In the genomic region with DNA sequence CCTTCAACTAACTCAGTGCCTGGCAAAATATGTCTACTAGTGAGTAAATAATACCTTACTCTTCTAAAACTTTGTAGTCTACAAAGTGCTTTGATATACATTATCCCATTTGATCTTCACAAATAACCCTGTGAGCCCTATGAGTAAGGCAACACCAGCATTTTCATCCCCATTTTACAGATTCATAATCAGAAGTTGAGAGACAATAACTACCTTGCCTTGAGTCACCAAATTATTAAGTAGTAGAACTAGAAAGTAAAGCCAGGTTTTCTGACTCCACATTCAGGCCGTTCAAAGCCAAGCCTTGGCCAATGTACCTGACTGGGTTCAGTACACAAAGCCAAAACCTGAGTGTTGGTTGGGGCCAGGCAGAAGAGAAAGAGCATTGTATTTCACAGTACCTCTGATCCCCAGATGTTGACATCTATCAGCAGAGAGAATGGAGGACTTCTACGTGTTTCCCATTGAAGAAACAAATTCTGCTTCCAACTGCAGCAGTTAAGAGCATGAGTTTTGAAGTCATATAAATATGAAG, we compare ENCODE assay signal across 1 cellular context.
TF ChIP-seq lines count a peak whose summit lies in the region.

No MANE protein-coding gene starts in this region.

TF ChIP-seq in HepG2, 621 proteins besides CTCF, POLR2A, EP300 and RAD21 (continued from another document and continues in another):
- no peak for TF ChIP-seq ZNF136 (CRISPR knock-in tag; IDR thresholded peaks at IDR 0.05; ENCODE audit: low read depth)
- TF ChIP-seq ZNF160 (CRISPR knock-in tag; IDR thresholded peaks at IDR 0.05): no peak
- TF ChIP-seq, protein P1, sequence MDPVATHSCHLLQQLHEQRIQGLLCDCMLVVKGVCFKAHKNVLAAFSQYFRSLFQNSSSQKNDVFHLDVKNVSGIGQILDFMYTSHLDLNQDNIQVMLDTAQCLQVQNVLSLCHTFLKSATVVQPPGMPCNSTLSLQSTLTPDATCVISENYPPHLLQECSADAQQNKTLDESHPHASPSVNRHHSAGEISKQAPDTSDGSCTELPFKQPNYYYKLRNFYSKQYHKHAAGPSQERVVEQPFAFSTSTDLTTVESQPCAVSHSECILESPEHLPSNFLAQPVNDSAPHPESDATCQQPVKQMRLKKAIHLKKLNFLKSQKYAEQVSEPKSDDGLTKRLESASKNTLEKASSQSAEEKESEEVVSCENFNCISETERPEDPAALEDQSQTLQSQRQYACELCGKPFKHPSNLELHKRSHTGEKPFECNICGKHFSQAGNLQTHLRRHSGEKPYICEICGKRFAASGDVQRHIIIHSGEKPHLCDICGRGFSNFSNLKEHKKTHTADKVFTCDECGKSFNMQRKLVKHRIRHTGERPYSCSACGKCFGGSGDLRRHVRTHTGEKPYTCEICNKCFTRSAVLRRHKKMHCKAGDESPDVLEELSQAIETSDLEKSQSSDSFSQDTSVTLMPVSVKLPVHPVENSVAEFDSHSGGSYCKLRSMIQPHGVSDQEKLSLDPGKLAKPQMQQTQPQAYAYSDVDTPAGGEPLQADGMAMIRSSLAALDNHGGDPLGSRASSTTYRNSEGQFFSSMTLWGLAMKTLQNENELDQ (CRISPR knock-in tag; IDR thresholded peaks at IDR 0.05; ENCODE audit: borderline replicate concordance): no peak
- no peak for TF ChIP-seq ATM (IDR thresholded peaks at IDR 0.05; ENCODE audit: borderline replicate concordance)
- TF ChIP-seq ZBTB7A (CRISPR knock-in tag; IDR thresholded peaks at IDR 0.05): no peak
- no peak for TF ChIP-seq MYNN (CRISPR knock-in tag; IDR thresholded peaks at IDR 0.05; ENCODE audit: low read depth)
- TF ChIP-seq ZBTB8A (CRISPR knock-in tag; IDR thresholded peaks at IDR 0.05; ENCODE audit: borderline replicate concordance, low read depth): no peak
- TF ChIP-seq NR1H2 (CRISPR knock-in tag; IDR thresholded peaks at IDR 0.05; ENCODE audit: borderline replicate concordance, low read depth): no peak
- TF ChIP-seq MAFG (CRISPR knock-in tag; IDR thresholded peaks at IDR 0.05): no peak
- TF ChIP-seq ZNF382 (CRISPR knock-in tag; IDR thresholded peaks at IDR 0.05; ENCODE audit: borderline replicate concordance): no peak
- peak; percentile 54; the same call in 1 of the 2 replicates for TF ChIP-seq SALL1 (CRISPR knock-in tag; IDR thresholded peaks at IDR 0.05)
- TF ChIP-seq ETV6 (CRISPR knock-in tag; conservative IDR thresholded peaks at IDR 0.05): no peak
- TF ChIP-seq HOXA9 (CRISPR knock-in tag; IDR thresholded peaks at IDR 0.05; ENCODE audit: borderline replicate concordance): no peak
- TF ChIP-seq, protein P2, sequence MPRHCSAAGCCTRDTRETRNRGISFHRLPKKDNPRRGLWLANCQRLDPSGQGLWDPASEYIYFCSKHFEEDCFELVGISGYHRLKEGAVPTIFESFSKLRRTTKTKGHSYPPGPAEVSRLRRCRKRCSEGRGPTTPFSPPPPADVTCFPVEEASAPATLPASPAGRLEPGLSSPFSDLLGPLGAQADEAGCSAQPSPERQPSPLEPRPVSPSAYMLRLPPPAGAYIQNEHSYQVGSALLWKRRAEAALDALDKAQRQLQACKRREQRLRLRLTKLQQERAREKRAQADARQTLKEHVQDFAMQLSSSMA (CRISPR knock-in tag; IDR thresholded peaks at IDR 0.05): no peak
- TF ChIP-seq NCOA5 (CRISPR knock-in tag; IDR thresholded peaks at IDR 0.05): no peak
- TF ChIP-seq JUNB (CRISPR knock-in tag; IDR thresholded peaks at IDR 0.05; ENCODE audit: borderline replicate concordance): no peak
- TF ChIP-seq NKX3-1 (CRISPR knock-in tag; IDR thresholded peaks at IDR 0.05): no peak
- no peak for TF ChIP-seq ZMYM2 (CRISPR knock-in tag; IDR thresholded peaks at IDR 0.05)
- no peak for TF ChIP-seq ZNF616 (CRISPR knock-in tag; IDR thresholded peaks at IDR 0.05; ENCODE audit: low read depth)
- TF ChIP-seq, protein P3, sequence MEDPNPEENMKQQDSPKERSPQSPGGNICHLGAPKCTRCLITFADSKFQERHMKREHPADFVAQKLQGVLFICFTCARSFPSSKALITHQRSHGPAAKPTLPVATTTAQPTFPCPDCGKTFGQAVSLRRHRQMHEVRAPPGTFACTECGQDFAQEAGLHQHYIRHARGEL (CRISPR knock-in tag; IDR thresholded peaks at IDR 0.05): no peak
- TF ChIP-seq, protein P4, sequence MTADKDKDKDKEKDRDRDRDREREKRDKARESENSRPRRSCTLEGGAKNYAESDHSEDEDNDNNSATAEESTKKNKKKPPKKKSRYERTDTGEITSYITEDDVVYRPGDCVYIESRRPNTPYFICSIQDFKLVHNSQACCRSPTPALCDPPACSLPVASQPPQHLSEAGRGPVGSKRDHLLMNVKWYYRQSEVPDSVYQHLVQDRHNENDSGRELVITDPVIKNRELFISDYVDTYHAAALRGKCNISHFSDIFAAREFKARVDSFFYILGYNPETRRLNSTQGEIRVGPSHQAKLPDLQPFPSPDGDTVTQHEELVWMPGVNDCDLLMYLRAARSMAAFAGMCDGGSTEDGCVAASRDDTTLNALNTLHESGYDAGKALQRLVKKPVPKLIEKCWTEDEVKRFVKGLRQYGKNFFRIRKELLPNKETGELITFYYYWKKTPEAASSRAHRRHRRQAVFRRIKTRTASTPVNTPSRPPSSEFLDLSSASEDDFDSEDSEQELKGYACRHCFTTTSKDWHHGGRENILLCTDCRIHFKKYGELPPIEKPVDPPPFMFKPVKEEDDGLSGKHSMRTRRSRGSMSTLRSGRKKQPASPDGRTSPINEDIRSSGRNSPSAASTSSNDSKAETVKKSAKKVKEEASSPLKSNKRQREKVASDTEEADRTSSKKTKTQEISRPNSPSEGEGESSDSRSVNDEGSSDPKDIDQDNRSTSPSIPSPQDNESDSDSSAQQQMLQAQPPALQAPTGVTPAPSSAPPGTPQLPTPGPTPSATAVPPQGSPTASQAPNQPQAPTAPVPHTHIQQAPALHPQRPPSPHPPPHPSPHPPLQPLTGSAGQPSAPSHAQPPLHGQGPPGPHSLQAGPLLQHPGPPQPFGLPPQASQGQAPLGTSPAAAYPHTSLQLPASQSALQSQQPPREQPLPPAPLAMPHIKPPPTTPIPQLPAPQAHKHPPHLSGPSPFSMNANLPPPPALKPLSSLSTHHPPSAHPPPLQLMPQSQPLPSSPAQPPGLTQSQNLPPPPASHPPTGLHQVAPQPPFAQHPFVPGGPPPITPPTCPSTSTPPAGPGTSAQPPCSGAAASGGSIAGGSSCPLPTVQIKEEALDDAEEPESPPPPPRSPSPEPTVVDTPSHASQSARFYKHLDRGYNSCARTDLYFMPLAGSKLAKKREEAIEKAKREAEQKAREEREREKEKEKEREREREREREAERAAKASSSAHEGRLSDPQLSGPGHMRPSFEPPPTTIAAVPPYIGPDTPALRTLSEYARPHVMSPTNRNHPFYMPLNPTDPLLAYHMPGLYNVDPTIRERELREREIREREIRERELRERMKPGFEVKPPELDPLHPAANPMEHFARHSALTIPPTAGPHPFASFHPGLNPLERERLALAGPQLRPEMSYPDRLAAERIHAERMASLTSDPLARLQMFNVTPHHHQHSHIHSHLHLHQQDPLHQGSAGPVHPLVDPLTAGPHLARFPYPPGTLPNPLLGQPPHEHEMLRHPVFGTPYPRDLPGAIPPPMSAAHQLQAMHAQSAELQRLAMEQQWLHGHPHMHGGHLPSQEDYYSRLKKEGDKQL (CRISPR knock-in tag; IDR thresholded peaks at IDR 0.05; ENCODE audit: low read depth): no peak
- TF ChIP-seq ZNF614 (CRISPR knock-in tag; IDR thresholded peaks at IDR 0.05; ENCODE audit: borderline replicate concordance): no peak
- no peak for TF ChIP-seq RORA (CRISPR knock-in tag; IDR thresholded peaks at IDR 0.05)
- TF ChIP-seq RFX5 (IDR thresholded peaks at IDR 0.05; ENCODE audit: low read depth, low read length): no peak
- TF ChIP-seq SRY (CRISPR knock-in tag; IDR thresholded peaks at IDR 0.05): no peak
- TF ChIP-seq, protein P5, sequence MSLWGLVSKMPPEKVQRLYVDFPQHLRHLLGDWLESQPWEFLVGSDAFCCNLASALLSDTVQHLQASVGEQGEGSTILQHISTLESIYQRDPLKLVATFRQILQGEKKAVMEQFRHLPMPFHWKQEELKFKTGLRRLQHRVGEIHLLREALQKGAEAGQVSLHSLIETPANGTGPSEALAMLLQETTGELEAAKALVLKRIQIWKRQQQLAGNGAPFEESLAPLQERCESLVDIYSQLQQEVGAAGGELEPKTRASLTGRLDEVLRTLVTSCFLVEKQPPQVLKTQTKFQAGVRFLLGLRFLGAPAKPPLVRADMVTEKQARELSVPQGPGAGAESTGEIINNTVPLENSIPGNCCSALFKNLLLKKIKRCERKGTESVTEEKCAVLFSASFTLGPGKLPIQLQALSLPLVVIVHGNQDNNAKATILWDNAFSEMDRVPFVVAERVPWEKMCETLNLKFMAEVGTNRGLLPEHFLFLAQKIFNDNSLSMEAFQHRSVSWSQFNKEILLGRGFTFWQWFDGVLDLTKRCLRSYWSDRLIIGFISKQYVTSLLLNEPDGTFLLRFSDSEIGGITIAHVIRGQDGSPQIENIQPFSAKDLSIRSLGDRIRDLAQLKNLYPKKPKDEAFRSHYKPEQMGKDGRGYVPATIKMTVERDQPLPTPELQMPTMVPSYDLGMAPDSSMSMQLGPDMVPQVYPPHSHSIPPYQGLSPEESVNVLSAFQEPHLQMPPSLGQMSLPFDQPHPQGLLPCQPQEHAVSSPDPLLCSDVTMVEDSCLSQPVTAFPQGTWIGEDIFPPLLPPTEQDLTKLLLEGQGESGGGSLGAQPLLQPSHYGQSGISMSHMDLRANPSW (CRISPR knock-in tag; IDR thresholded peaks at IDR 0.05; ENCODE audit: borderline replicate concordance): no peak
- TF ChIP-seq, protein P6, sequence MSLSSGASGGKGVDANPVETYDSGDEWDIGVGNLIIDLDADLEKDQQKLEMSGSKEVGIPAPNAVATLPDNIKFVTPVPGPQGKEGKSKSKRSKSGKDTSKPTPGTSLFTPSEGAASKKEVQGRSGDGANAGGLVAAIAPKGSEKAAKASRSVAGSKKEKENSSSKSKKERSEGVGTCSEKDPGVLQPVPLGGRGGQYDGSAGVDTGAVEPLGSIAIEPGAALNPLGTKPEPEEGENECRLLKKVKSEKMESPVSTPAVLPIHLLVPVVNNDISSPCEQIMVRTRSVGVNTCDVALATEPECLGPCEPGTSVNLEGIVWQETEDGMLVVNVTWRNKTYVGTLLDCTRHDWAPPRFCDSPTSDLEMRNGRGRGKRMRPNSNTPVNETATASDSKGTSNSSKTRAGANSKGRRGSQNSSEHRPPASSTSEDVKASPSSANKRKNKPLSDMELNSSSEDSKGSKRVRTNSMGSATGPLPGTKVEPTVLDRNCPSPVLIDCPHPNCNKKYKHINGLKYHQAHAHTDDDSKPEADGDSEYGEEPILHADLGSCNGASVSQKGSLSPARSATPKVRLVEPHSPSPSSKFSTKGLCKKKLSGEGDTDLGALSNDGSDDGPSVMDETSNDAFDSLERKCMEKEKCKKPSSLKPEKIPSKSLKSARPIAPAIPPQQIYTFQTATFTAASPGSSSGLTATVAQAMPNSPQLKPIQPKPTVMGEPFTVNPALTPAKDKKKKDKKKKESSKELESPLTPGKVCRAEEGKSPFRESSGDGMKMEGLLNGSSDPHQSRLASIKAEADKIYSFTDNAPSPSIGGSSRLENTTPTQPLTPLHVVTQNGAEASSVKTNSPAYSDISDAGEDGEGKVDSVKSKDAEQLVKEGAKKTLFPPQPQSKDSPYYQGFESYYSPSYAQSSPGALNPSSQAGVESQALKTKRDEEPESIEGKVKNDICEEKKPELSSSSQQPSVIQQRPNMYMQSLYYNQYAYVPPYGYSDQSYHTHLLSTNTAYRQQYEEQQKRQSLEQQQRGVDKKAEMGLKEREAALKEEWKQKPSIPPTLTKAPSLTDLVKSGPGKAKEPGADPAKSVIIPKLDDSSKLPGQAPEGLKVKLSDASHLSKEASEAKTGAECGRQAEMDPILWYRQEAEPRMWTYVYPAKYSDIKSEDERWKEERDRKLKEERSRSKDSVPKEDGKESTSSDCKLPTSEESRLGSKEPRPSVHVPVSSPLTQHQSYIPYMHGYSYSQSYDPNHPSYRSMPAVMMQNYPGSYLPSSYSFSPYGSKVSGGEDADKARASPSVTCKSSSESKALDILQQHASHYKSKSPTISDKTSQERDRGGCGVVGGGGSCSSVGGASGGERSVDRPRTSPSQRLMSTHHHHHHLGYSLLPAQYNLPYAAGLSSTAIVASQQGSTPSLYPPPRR (CRISPR knock-in tag; IDR thresholded peaks at IDR 0.05; ENCODE audit: borderline replicate concordance): no peak
- TF ChIP-seq, protein P7, sequence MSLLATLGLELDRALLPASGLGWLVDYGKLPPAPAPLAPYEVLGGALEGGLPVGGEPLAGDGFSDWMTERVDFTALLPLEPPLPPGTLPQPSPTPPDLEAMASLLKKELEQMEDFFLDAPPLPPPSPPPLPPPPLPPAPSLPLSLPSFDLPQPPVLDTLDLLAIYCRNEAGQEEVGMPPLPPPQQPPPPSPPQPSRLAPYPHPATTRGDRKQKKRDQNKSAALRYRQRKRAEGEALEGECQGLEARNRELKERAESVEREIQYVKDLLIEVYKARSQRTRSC (CRISPR knock-in tag; IDR thresholded peaks at IDR 0.05; ENCODE audit: low read depth): no peak
- TF ChIP-seq, protein P8, sequence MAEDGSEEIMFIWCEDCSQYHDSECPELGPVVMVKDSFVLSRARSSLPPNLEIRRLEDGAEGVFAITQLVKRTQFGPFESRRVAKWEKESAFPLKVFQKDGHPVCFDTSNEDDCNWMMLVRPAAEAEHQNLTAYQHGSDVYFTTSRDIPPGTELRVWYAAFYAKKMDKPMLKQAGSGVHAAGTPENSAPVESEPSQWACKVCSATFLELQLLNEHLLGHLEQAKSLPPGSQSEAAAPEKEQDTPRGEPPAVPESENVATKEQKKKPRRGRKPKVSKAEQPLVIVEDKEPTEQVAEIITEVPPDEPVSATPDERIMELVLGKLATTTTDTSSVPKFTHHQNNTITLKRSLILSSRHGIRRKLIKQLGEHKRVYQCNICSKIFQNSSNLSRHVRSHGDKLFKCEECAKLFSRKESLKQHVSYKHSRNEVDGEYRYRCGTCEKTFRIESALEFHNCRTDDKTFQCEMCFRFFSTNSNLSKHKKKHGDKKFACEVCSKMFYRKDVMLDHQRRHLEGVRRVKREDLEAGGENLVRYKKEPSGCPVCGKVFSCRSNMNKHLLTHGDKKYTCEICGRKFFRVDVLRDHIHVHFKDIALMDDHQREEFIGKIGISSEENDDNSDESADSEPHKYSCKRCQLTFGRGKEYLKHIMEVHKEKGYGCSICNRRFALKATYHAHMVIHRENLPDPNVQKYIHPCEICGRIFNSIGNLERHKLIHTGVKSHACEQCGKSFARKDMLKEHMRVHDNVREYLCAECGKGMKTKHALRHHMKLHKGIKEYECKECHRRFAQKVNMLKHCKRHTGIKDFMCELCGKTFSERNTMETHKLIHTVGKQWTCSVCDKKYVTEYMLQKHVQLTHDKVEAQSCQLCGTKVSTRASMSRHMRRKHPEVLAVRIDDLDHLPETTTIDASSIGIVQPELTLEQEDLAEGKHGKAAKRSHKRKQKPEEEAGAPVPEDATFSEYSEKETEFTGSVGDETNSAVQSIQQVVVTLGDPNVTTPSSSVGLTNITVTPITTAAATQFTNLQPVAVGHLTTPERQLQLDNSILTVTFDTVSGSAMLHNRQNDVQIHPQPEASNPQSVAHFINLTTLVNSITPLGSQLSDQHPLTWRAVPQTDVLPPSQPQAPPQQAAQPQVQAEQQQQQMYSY (CRISPR knock-in tag; IDR thresholded peaks at IDR 0.05): no peak
- no peak for TF ChIP-seq SOX6 (IDR thresholded peaks at IDR 0.05)
- peak; percentile 80 for TF ChIP-seq SOX6 (CRISPR knock-in tag; IDR thresholded peaks at IDR 0.05)
- TF ChIP-seq, protein P9, sequence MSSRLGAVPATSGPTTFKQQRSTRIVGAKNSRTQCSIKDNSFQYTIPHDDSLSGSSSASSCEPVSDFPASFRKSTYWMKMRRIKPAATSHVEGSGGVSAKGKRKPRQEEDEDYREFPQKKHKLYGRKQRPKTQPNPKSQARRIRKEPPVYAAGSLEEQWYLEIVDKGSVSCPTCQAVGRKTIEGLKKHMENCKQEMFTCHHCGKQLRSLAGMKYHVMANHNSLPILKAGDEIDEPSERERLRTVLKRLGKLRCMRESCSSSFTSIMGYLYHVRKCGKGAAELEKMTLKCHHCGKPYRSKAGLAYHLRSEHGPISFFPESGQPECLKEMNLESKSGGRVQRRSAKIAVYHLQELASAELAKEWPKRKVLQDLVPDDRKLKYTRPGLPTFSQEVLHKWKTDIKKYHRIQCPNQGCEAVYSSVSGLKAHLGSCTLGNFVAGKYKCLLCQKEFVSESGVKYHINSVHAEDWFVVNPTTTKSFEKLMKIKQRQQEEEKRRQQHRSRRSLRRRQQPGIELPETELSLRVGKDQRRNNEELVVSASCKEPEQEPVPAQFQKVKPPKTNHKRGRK (CRISPR knock-in tag; IDR thresholded peaks at IDR 0.05): no peak
- TF ChIP-seq SMAD9 (CRISPR knock-in tag; IDR thresholded peaks at IDR 0.05): no peak
